In genomic region chr6:4017847-4018193, GRCh38 we compare ENCODE assay signal across 8 cellular contexts.
DNase-seq lines count a peak whose midpoint lies in the region; ATAC-seq and TF ChIP-seq lines count a peak whose summit lies in the region.

No MANE protein-coding gene starts in this region.

- H3K79me2 ChIP-seq in MM.1S (ENCODE audit: low read length), result peaks cover 49% of the 10 kb centered on the region

- no peaks in the 10 kb centered on the region for H3K36me3 ChIP-seq in MM.1S (replicated peaks; ENCODE audit: insufficient read depth, low read length)

- H3K36me3 Mint-ChIP-seq in T-helper 2 cell treated with Interferon-gamma antibody and Interleukin-4, amounts not matched to agents 5 μg/mL and 100 μg/mL, for 36 hours (ENCODE audit: low read depth), result peaks cover 42% of the 10 kb centered on the region
- H3K36me3 Mint-ChIP-seq in progenitor cell of endocrine pancreas (ENCODE audit: insufficient read depth), result peaks cover 28% of the 10 kb centered on the region

- H2AFZ ChIP-seq in MM.1S (ENCODE audit: low read length), result peak overlapping the region; percentile 52

- peaks cover 19% of the 10 kb centered on the region; the same call in 1 of the 2 replicates for H3K4me1 ChIP-seq in MM.1S (ENCODE audit: low read length)

- H3F3A ChIP-seq in MM.1S (ENCODE audit: insufficient read depth, low read length), result peaks cover 42% of the 10 kb centered on the region

- H3K9me3 ChIP-seq in MM.1S (replicated peaks; ENCODE audit: insufficient read depth, low read length), result no peaks in the 10 kb centered on the region

- no peaks in the 10 kb centered on the region for H3K9me2 ChIP-seq in MM.1S (replicated peaks; ENCODE audit: insufficient read depth, low read length)

- no peaks in the 10 kb centered on the region for H3K27me3 ChIP-seq in MM.1S (replicated peaks; ENCODE audit: insufficient read depth, low read length)

- H3K27me3 Mint-ChIP-seq in T-helper 2 cell treated with Interferon-gamma antibody and Interleukin-4, amounts not matched to agents 5 μg/mL and 100 μg/mL, for 36 hours (ENCODE audit: low read depth), result no peaks in the 10 kb centered on the region
- no peaks in the 10 kb centered on the region for H3K27me3 Mint-ChIP-seq in progenitor cell of endocrine pancreas

- H3K27ac ChIP-seq in MM.1S (ENCODE audit: low read length), result peak overlapping the region; percentile 97

- H3K4me3 ChIP-seq in MM.1S (ENCODE audit: low read length), result peak overlapping the region; percentile 82

- H3K4me3 Mint-ChIP-seq in T-helper 2 cell treated with Interferon-gamma antibody and Interleukin-4, amounts not matched to agents 5 μg/mL and 100 μg/mL, for 36 hours, result peak overlapping the region; percentile 99
- H3K4me3 Mint-ChIP-seq in progenitor cell of endocrine pancreas (ENCODE audit: low read depth), result peak overlapping the region; percentile 90

- H4K20me1 ChIP-seq in MM.1S (ENCODE audit: insufficient read depth, low read length), result peaks cover 5% of the 10 kb centered on the region

- peaks cover 54% of the 10 kb centered on the region for H3K4me1 Mint-ChIP-seq in T-helper 2 cell treated with Interferon-gamma antibody and Interleukin-4, amounts not matched to agents 5 μg/mL and 100 μg/mL, for 36 hours (ENCODE audit: low read depth)
- H3K4me1 Mint-ChIP-seq in progenitor cell of endocrine pancreas (ENCODE audit: low read depth), result peaks cover 28% of the 10 kb centered on the region

- peak; percentile 52 for DNase-seq in NOMO-1 treated with DMSO at 0.1 percent for 48 hours (lab: John Stamatoyannopoulos, UW; ENCODE audit: unreplicated experiment)
- DNase-seq in NOMO-1 treated with dmso at 0.1 percent for 144 hours (lab: John Stamatoyannopoulos, UW; ENCODE audit: unreplicated experiment), result no peak
- DNase-seq in MM.1S, result peak; percentile 53
- no peak for DNase-seq in T-helper 2 cell treated with Interferon-gamma antibody and Interleukin-4, amounts not matched to agents 5 μg/mL and 100 μg/mL, for 36 hours (ENCODE audit: low spot score)
- peak; percentile 56 for DNase-seq in fibroblast of peridontal ligament (ENCODE audit: extremely low read depth)
- DNase-seq in progenitor cell of endocrine pancreas (ENCODE audit: low spot score, unreplicated experiment), result no peak

- TF ChIP-seq CTCF in MM.1S (IDR thresholded peaks at IDR 0.05; ENCODE audit: low read length), result no peak
- TF ChIP-seq CTCF in progenitor cell of endocrine pancreas (IDR thresholded peaks at IDR 0.05; ENCODE audit: unreplicated experiment), result no peak

- ATAC-seq in HG03039 (IDR thresholded peaks at IDR 0.05; ENCODE audit: unreplicated experiment), result no peak
- no peak for ATAC-seq in activated CD4-positive, CD25-positive, alpha-beta regulatory T cell treated with anti-CD3 and anti-CD28 coated beads, Interleukin-2, amount 50 U/mL, for 24 hours

- H3K9ac ChIP-seq in MM.1S (ENCODE audit: low read length), result peak overlapping the region; percentile 90

- peak overlapping the region; percentile 73 for H3K4me2 ChIP-seq in MM.1S (ENCODE audit: low read depth, low read length)

- H3K9me3 Mint-ChIP-seq in T-helper 2 cell treated with Interferon-gamma antibody and Interleukin-4, amounts not matched to agents 5 μg/mL and 100 μg/mL, for 36 hours, result peaks cover 3% of the 10 kb centered on the region
- peaks cover 11% of the 10 kb centered on the region for H3K9me3 Mint-ChIP-seq in progenitor cell of endocrine pancreas (ENCODE audit: low read depth)

- peak overlapping the region; percentile 100 for H3K27ac Mint-ChIP-seq in T-helper 2 cell treated with Interferon-gamma antibody and Interleukin-4, amounts not matched to agents 5 μg/mL and 100 μg/mL, for 36 hours
- peak overlapping the region; percentile 99 for H3K27ac Mint-ChIP-seq in progenitor cell of endocrine pancreas

Comparison
In these comparisons a context has a peak if more than half of its experiments do, and no peak if none do; other contexts are left out.
1. DNase-seq: peak in NOMO-1 treated with DMSO at 0.1 percent for 48 hours (single experiment), MM.1S (single experiment) and fibroblast of peridontal ligament (single experiment); none in NOMO-1 treated with dmso at 0.1 percent for 144 hours (single experiment), T-helper 2 cell treated with Interferon-gamma antibody and Interleukin-4, amounts not matched to agents 5 μg/mL and 100 μg/mL, for 36 hours (single experiment) and progenitor cell of endocrine pancreas (single experiment).